20 cellular contexts compared by ENCODE assay signal in the genomic region with DNA sequence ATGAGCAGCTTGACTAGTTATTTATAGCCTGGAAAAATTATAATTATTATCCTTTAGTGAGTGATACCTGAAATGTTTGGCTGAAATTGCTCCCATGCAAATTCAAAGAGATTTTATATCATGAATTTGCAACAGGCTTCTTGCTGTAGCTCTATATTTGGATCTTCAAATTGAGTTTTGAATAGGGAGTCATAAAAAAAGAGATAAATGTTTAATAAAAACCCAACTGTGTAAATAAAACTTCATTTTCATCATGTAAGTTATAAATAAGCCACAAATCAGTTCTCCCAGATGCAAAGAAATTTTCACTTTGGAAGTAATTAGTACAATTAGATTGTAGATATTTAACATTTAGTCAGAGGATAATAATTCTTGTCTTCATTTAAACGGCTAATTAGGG.
"Had no signal": no experiment of that assay in that cellular context is flagged by ENCODE, and none has a peak within 500 bp of the region (broad histone marks: within the 10 kb centered on the region; RNA-seq: fewer than 3 reads in every experiment).

A gene with protein sequence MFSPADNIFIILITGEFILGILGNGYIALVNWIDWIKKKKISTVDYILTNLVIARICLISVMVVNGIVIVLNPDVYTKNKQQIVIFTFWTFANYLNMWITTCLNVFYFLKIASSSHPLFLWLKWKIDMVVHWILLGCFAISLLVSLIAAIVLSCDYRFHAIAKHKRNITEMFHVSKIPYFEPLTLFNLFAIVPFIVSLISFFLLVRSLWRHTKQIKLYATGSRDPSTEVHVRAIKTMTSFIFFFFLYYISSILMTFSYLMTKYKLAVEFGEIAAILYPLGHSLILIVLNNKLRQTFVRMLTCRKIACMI (minus strand): TSS at position 101 of the 400 bp plus-strand sequence. CDS start 306 bp downstream, outside the sequence.

- DNase-seq: stimulated activated CD4-positive, alpha-beta T cell treated with anti-CD3 and anti-CD28 coated beads, Interleukin-2, amount 100 ng/mL, for 48 hours; stimulated activated CD4-positive, alpha-beta T cell treated with anti-CD3 and anti-CD28 coated beads, Interleukin-4, amount 100 ng/mL, for 1 hour; stimulated activated CD4-positive, alpha-beta T cell treated with anti-CD3 and anti-CD28 coated beads, Interleukin-4, amount 100 ng/mL, for 24 hours; stimulated activated CD4-positive, alpha-beta T cell treated with anti-CD3 and anti-CD28 coated beads, Interleukin-4, amount 100 ng/mL, for 4 hours; stimulated activated CD8-positive, alpha-beta memory T cell treated with anti-CD3 and anti-CD28 coated beads, Interleukin-4, amount 100 ng/mL, for 48 hours; stimulated activated naive B cell treated with anti-CD40 and anti-IgM and Interleukin-4, amounts not matched to agents 10 μg/mL and 1 μg/mL and 100 μg/mL, for 72 hours; stimulated activated naive CD4-positive, alpha-beta T cell; stimulated activated naive CD4-positive, alpha-beta T cell treated with Interleukin-2 at 50 U/mL for 16 hours; stimulated activated naive CD8-positive, alpha-beta T cell treated with anti-CD3 and anti-CD28 coated beads, Interleukin-15, amount 100 ng/mL, for 72 hours; stimulated activated naive CD8-positive, alpha-beta T cell treated with anti-CD3 and anti-CD28 coated beads, Interleukin-15, Interleukin-2, amounts not matched to agents 100 U/mL and 50 U/mL, for 24 hours; stomach; substantia nigra; testis; thyroid gland; tibial artery; transverse colon; trophoblast cell; upper lobe of left lung; upper lobe of right lung; uterus had no signal
